8 cellular contexts compared by ENCODE assay signal in genomic region chr11:107598225-107599139, GRCh38. TPM values are rescaled to one million over a fixed set of nuclear protein-coding genes. Genes with fewer than 3 reads are reported as not detected.
DNase-seq lines count a peak whose midpoint lies in the region; ATAC-seq, FAIRE-seq and TF ChIP-seq lines count a peak whose summit lies in the region.

No MANE protein-coding gene starts in this region.

- POLR2A ChIA-PET in WTC11 (lab: Charles Lee) = no interaction called here

- no peaks in the 10 kb centered on the region for H3K36me3 Mint-ChIP-seq in WTC11

- no peak overlapping the region for H3K27ac Mint-ChIP-seq in WTC11

- CTCF ChIA-PET in WTC11 (lab: Charles Lee) = interaction anchor here (0.6 to 3.3 kb wide), 4 partner anchors 8 to 91 kb away, joined by 3 to 14 read pairs (median 4); no protein-coding TSS in a partner anchor

- H3K4me1 Mint-ChIP-seq in WTC11 = peaks cover 48% of the 10 kb centered on the region

- FAIRE-seq in frontal cortex (lab: Jason Lieb, UNC) = no peak

- H3K9me3 Mint-ChIP-seq in WTC11 = no peaks in the 10 kb centered on the region

- DNase-seq in AG20443 (ENCODE audit: low spot score) = peak; percentile 48
- peak; percentile 64 for DNase-seq in WTC11 (ENCODE audit: low spot score)
- peak; percentile 48 for DNase-seq in myocyte (ENCODE audit: low read depth)
- DNase-seq in frontal cortex (ENCODE audit: low spot score in 2 of 2) = no peak
- no peak for DNase-seq in activated effector memory CD4-positive, alpha-beta T cell treated with Interleukin-2 at 50 U/mL for 16 hours
- no peak for DNase-seq in coronary artery (ENCODE audit: low spot score)

- peak; percentile 70 for ATAC-seq in GM18517 (IDR thresholded peaks at IDR 0.05; ENCODE audit: unreplicated experiment)
- peak; percentile 85 for ATAC-seq in HG03175 (IDR thresholded peaks at IDR 0.05; ENCODE audit: unreplicated experiment)
- peak; percentile 97 for ATAC-seq in WTC11

- H3K27ac ChIP-seq in coronary artery = no peak overlapping the region

- peaks cover 13% of the 10 kb centered on the region for H3K27me3 Mint-ChIP-seq in WTC11 (ENCODE audit: low read depth)

- no peak overlapping the region for H3K4me3 Mint-ChIP-seq in WTC11

- TF ChIP-seq CTCF in WTC11 (IDR thresholded peaks at IDR 0.05) = peak; percentile 43; the same call in 1 of the 2 replicates
- no peak for TF ChIP-seq CTCF in coronary artery (IDR thresholded peaks at IDR 0.05)

- H3K4me3 ChIP-seq in coronary artery = no peak overlapping the region

TF ChIP-seq in WTC11, 78 proteins besides CTCF, POLR2A, EP300 and RAD21:
- TF ChIP-seq MLX (CRISPR knock-in tag; IDR thresholded peaks at IDR 0.05) = no peak
- no peak for TF ChIP-seq CREM (CRISPR knock-in tag; IDR thresholded peaks at IDR 0.05)
- no peak for TF ChIP-seq FOXK1 (CRISPR knock-in tag; IDR thresholded peaks at IDR 0.05)
- TF ChIP-seq RELA (CRISPR knock-in tag; IDR thresholded peaks at IDR 0.05; ENCODE audit: borderline replicate concordance) = no peak
- no peak for TF ChIP-seq SMAD3 (CRISPR knock-in tag; IDR thresholded peaks at IDR 0.05; ENCODE audit: borderline replicate concordance)
- no peak for TF ChIP-seq ZNF532 (CRISPR knock-in tag; IDR thresholded peaks at IDR 0.05; ENCODE audit: borderline replicate concordance)
- TF ChIP-seq PRDM15 (CRISPR knock-in tag; IDR thresholded peaks at IDR 0.05) = no peak
- no peak for TF ChIP-seq GABPB1 (CRISPR knock-in tag; IDR thresholded peaks at IDR 0.05)
- no peak for TF ChIP-seq USF2 (CRISPR knock-in tag; IDR thresholded peaks at IDR 0.05)
TF ChIP-seq in WTC11: peak in this region for 0.

RNA-seq across cellular contexts. Expression of gene ELMOD1, which starts 7.5 kb away (rescaled TPM):
- total RNA-seq in WTC11 (2021) (0.98 to 2.3 TPM (median 1.4 TPM) in 3 replicates), myocyte (3.5 and 9.3 TPM in 2 replicates), frontal cortex (118 TPM)
- 4.1 TPM for polyA plus RNA-seq in myocyte (2012)

RNA-seq across cellular contexts. Expression of gene ALKBH8, which starts 32.9 kb away (rescaled TPM):
- total RNA-seq in WTC11 (2021) (6.7 to 9.5 TPM (median 7.3 TPM) in 3 replicates), myocyte (4.9 and 7.1 TPM in 2 replicates), frontal cortex (16.7 TPM)
- polyA plus RNA-seq in myocyte (2012) = 4.2 TPM

Comparison
In these comparisons a context has a peak if more than half of its experiments do, and no peak if none do; other contexts are left out.
1. DNase-seq: peak in AG20443 (single experiment), WTC11 (single experiment) and myocyte (single experiment); none in frontal cortex (0 of 2), activated effector memory CD4-positive, alpha-beta T cell treated with Interleukin-2 at 50 U/mL for 16 hours (single experiment) and coronary artery (single experiment).
2. RNA of gene ELMOD1, which starts 7.5 kb away (total RNA-seq): 118 TPM in frontal cortex (single experiment); 3.5 to 9.3 TPM in myocyte and 0.98 to 2.3 TPM in WTC11; every median in the first group is over 10 times any median in the second.
3. Peak in every context shown above with its lines, with median percentiles within 50 percentile points of each other: ATAC-seq.